Comparison of ENCODE assay signal across 3 cellular contexts in the genomic region with DNA sequence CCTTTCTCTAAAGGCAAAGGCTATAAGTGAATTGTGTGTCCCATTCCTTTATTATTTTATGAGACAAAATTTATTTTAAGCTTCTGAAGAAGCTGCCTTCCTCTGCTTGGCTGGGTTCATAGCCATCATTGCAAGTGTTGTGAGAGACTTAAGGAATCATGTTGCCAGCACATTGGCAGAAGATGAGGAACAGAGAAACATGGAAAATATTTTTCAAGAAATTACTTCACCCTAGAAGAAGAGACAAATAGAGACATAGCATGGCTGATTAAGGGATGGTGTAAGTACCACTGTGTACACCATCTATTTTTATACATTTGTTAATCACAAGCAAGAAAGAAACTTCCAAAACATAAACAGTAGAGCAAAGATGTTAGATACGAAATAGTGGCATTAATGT.
"Had no signal": no experiment of that assay in that cellular context is flagged by ENCODE, and none has a peak within 500 bp of the region (broad histone marks: within the 10 kb centered on the region; RNA-seq: fewer than 3 reads in every experiment).

No MANE protein-coding gene starts in this region.

- DNase-seq: GDM1, GF-D8 had no signal

- ATAC-seq: GM12878 had no signal

- H3K4me3 ChIP-seq: GM12878 had no signal
